Comparison of ENCODE assay signal across 19 cellular contexts in the genomic region with DNA sequence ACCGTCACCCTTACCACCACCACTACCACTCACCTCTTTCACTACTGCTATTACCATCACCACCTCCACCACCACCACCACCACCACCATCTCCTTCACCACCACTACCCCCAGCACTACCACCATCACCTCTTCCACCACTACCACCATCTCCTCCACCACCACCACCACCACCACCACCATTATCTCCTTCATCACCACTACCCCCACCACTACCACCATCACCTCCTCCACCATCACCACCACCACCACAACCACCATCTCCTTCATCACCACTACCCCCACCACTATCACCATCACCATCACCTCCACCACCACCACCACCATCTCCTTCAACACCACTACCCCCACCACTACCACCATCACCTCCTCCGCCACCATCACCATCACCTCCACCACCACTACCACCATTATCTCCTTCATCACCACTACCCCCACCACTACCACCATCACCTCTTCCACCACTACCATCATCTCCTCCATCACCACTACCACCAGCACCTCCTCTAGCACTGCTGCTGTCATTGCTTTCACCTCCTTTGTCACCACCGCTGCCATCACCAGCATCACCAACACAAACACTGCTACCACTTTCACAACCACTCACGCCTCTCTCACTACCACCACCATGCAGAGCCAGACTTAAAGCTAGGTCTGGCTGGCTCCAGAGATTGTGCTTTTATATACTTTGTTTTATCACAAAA.
DNase-seq lines count a peak whose midpoint lies in the region; ATAC-seq lines count a peak whose summit lies in the region.
"Had no signal": no experiment of that assay in that cellular context is flagged by ENCODE, and none has a peak within 500 bp of the region (broad histone marks: within the 10 kb centered on the region; RNA-seq: fewer than 3 reads in every experiment).

No MANE protein-coding gene starts in this region.

- H3K4me1 Mint-ChIP-seq in activated T-cell treated with anti-CD3 and anti-CD28 coated beads, Interleukin-2, amount 50 U/mL, for 72 hours (ENCODE audit: low read depth): peaks cover 21% of the 10 kb centered on the region
- H3K4me1 Mint-ChIP-seq in T-helper 2 cell treated with Interferon-gamma antibody and Interleukin-4, amounts not matched to agents 5 μg/mL and 100 μg/mL, for 36 hours (ENCODE audit: low read depth): peaks cover 21% of the 10 kb centered on the region
- H3K4me1 Mint-ChIP-seq in stimulated activated naive B cell treated with anti-CD40 and anti-IgM and Interleukin-4, amounts not matched to agents 10 μg/mL and 1 μg/mL and 100 μg/mL, for 72 hours: peaks cover 18 to 24% of the 10 kb centered on the region in 2 donors

- H3K27ac Mint-ChIP-seq in activated T-cell treated with anti-CD3 and anti-CD28 coated beads, Interleukin-2, amount 50 U/mL, for 72 hours: peak overlapping the region; percentile 70
- peak overlapping the region; percentile 28 for H3K27ac Mint-ChIP-seq in T-helper 2 cell treated with Interferon-gamma antibody and Interleukin-4, amounts not matched to agents 5 μg/mL and 100 μg/mL, for 36 hours
- H3K27ac Mint-ChIP-seq in stimulated activated naive B cell treated with anti-CD40 and anti-IgM and Interleukin-4, amounts not matched to agents 10 μg/mL and 1 μg/mL and 100 μg/mL, for 72 hours: peak overlapping the region; percentile 20

- peak; percentile 32 to 44 for ATAC-seq in activated T-cell treated with anti-CD3 and anti-CD28 coated beads, Interleukin-2, amount 50 U/mL, for 72 hours (replicated peaks in 1 of 2)
- ATAC-seq in esophagus mucosa: peak; percentile 53
- no peak for ATAC-seq in stimulated activated naive B cell treated with anti-CD40 and anti-IgM and Interleukin-4, amounts not matched to agents 10 μg/mL and 1 μg/mL and 100 μg/mL, for 72 hours (replicated peaks)

- peaks cover 5 to 8% of the 10 kb centered on the region in 2 donors for H3K36me3 Mint-ChIP-seq in activated T-cell treated with anti-CD3 and anti-CD28 coated beads, Interleukin-2, amount 50 U/mL, for 72 hours (ENCODE audit: insufficient read depth in 2 of 2)
- peaks cover 7% of the 10 kb centered on the region for H3K36me3 Mint-ChIP-seq in T-helper 2 cell treated with Interferon-gamma antibody and Interleukin-4, amounts not matched to agents 5 μg/mL and 100 μg/mL, for 36 hours (ENCODE audit: low read depth)
- no peaks in the 10 kb centered on the region for H3K36me3 Mint-ChIP-seq in stimulated activated naive B cell treated with anti-CD40 and anti-IgM and Interleukin-4, amounts not matched to agents 10 μg/mL and 1 μg/mL and 100 μg/mL, for 72 hours

- no peak for DNase-seq in activated T-cell treated with anti-CD3 and anti-CD28 coated beads, Interleukin-2, amount 50 U/mL, for 72 hours
- DNase-seq in activated T-cell treated with anti-CD3 and anti-CD28 coated beads for 4 hours (no peak), HUDEP-2 (lab: John Stamatoyannopoulos, UW; ENCODE audit: unreplicated experiment in 76 of 76) (no peak), KG1 (lab: John Stamatoyannopoulos, UW) (no peak), H4 (ENCODE audit: low spot score) (no peak)
- no peak for DNase-seq in T-helper 2 cell treated with Interferon-gamma antibody and Interleukin-4, amounts not matched to agents 5 μg/mL and 100 μg/mL, for 36 hours (ENCODE audit: low spot score)
- no peak for DNase-seq in stimulated activated naive B cell treated with anti-CD40 and anti-IgM and Interleukin-4, amounts not matched to agents 10 μg/mL and 1 μg/mL and 100 μg/mL, for 72 hours
- DNase-seq: activated CD4-positive, CD25-positive, alpha-beta regulatory T cell treated with anti-CD3 and anti-CD28 coated beads, Interleukin-2, amount 50 U/mL, for 72 hours; activated CD8-positive, alpha-beta memory T cell treated with anti-CD3 and anti-CD28 coated beads, Interleukin-2, amount 50 U/mL, for 4 hours; C1 segment of cervical spinal cord; cerebellar nuclear complex; heart left ventricle; naive B cell; NCI-H1436 treated with DMSO at 0.1 percent for 48 hours; NCI-H774; posterior cingulate gyrus; stimulated activated CD4-positive, alpha-beta T cell treated with anti-CD3 and anti-CD28 coated beads, Interleukin-4, amount 100 ng/mL, for 1 hour; T1000 had no signal

- no peaks in the 10 kb centered on the region for H3K27me3 Mint-ChIP-seq in activated T-cell treated with anti-CD3 and anti-CD28 coated beads, Interleukin-2, amount 50 U/mL, for 72 hours (ENCODE audit: low read depth)
- H3K27me3 Mint-ChIP-seq in T-helper 2 cell treated with Interferon-gamma antibody and Interleukin-4, amounts not matched to agents 5 μg/mL and 100 μg/mL, for 36 hours (ENCODE audit: low read depth): peaks cover 6% of the 10 kb centered on the region
- peaks cover 0 to 5% of the 10 kb centered on the region in 2 donors for H3K27me3 Mint-ChIP-seq in stimulated activated naive B cell treated with anti-CD40 and anti-IgM and Interleukin-4, amounts not matched to agents 10 μg/mL and 1 μg/mL and 100 μg/mL, for 72 hours

- peaks cover 7 to 8% of the 10 kb centered on the region in 2 donors for H3K9me3 Mint-ChIP-seq in activated T-cell treated with anti-CD3 and anti-CD28 coated beads, Interleukin-2, amount 50 U/mL, for 72 hours
- peaks cover 12% of the 10 kb centered on the region for H3K9me3 Mint-ChIP-seq in T-helper 2 cell treated with Interferon-gamma antibody and Interleukin-4, amounts not matched to agents 5 μg/mL and 100 μg/mL, for 36 hours
- H3K9me3 Mint-ChIP-seq in stimulated activated naive B cell treated with anti-CD40 and anti-IgM and Interleukin-4, amounts not matched to agents 10 μg/mL and 1 μg/mL and 100 μg/mL, for 72 hours: peaks cover 2 to 11% of the 10 kb centered on the region in 2 donors

- H3K4me3 Mint-ChIP-seq in activated T-cell treated with anti-CD3 and anti-CD28 coated beads, Interleukin-2, amount 50 U/mL, for 72 hours: no peak overlapping the region
- H3K4me3 Mint-ChIP-seq in T-helper 2 cell treated with Interferon-gamma antibody and Interleukin-4, amounts not matched to agents 5 μg/mL and 100 μg/mL, for 36 hours: no peak overlapping the region
- no peak overlapping the region for H3K4me3 Mint-ChIP-seq in stimulated activated naive B cell treated with anti-CD40 and anti-IgM and Interleukin-4, amounts not matched to agents 10 μg/mL and 1 μg/mL and 100 μg/mL, for 72 hours

Comparison
In these comparisons a context has a peak if more than half of its experiments do, and no peak if none do; other contexts are left out.
1. ATAC-seq: peak in activated T-cell treated with anti-CD3 and anti-CD28 coated beads, Interleukin-2, amount 50 U/mL, for 72 hours (2 of 2) and esophagus mucosa (single experiment); none in stimulated activated naive B cell treated with anti-CD40 and anti-IgM and Interleukin-4, amounts not matched to agents 10 μg/mL and 1 μg/mL and 100 μg/mL, for 72 hours (0 of 2).
2. H3K27ac Mint-ChIP-seq: peak in every context shown above with its lines; median percentile 70 in activated T-cell treated with anti-CD3 and anti-CD28 coated beads, Interleukin-2, amount 50 U/mL, for 72 hours; 28 in T-helper 2 cell treated with Interferon-gamma antibody and Interleukin-4, amounts not matched to agents 5 μg/mL and 100 μg/mL, for 36 hours; 20 in stimulated activated naive B cell treated with anti-CD40 and anti-IgM and Interleukin-4, amounts not matched to agents 10 μg/mL and 1 μg/mL and 100 μg/mL, for 72 hours.